Comparison of ENCODE assay signal across 8 cellular contexts in genomic region chr15:99565281-99566156, GRCh38. TPM values are rescaled to one million over a fixed set of nuclear protein-coding genes. Genes with fewer than 3 reads are reported as not detected.
A peak's percentile ranks its signal among the peaks of the same experiment; 100 is the strongest.
DNase-seq lines count a peak whose midpoint lies in the region; ATAC-seq, FAIRE-seq and TF ChIP-seq lines count a peak whose summit lies in the region.

Gene MEF2A, plus strand, starts transcription at chr15:99565984. Its CDS starts 67,136 bp downstream, at chr15:99633120.

- H3K27ac ChIP-seq in cardiac muscle cell (peak within 1 kb of the TSS; percentile 98), pancreas (peak within 1 kb of the TSS; percentile 90 to 97 (median 96)), thyroid gland (peak within 1 kb of the TSS; percentile 95 to 99 (median 98))

- peak; percentile 62 for ATAC-seq in HG02642 (IDR thresholded peaks at IDR 0.05; ENCODE audit: poor library complexity, unreplicated experiment)
- peak; percentile 81 for ATAC-seq in activated naive CD8-positive, alpha-beta T cell treated with anti-CD3 and anti-CD28 coated beads, Interleukin-2, amount 50 U/mL, for 24 hours
- ATAC-seq in pancreas: peak; percentile 81 to 88 (median 86)

- DNase-seq in NCI-H1105 treated with DMSO at 0.1 percent for 48 hours (lab: John Stamatoyannopoulos, UW) (peak; percentile 93), SW480 (ENCODE audit: low spot score) (peak; percentile 88), cardiac muscle cell (ENCODE audit: low read depth in 1 of 2, low spot score in 1 of 2) (peak; percentile 96 to 97), pancreas (peak; percentile 94 to 99 (median 96)), thyroid gland (peak; percentile 95 to 96)
- peak; percentile 94 for DNase-seq in activated naive CD8-positive, alpha-beta T cell treated with anti-CD3 and anti-CD28 coated beads, Interleukin-2, amount 50 U/mL, for 24 hours

- H3K4me3 Mint-ChIP-seq in activated naive CD8-positive, alpha-beta T cell treated with anti-CD3 and anti-CD28 coated beads, Interleukin-2, amount 50 U/mL, for 24 hours: peak within 1 kb of the TSS; percentile 99

- H3K36me3 ChIP-seq in cardiac muscle cell (no peaks in the 10 kb centered on the region), pancreas (no peaks in the 10 kb centered on the region), thyroid gland (no peaks in the 10 kb centered on the region)

- H3K4me3 ChIP-seq in cardiac muscle cell (peak within 1 kb of the TSS; percentile 84), pancreas (peak within 1 kb of the TSS; percentile 57 to 77 (median 75)), thyroid gland (replicated peaks in 1 of 3) (peak within 1 kb of the TSS; percentile 62 to 99 (median 72))

- peaks cover 32% of the 10 kb centered on the region for H3K4me1 Mint-ChIP-seq in activated naive CD8-positive, alpha-beta T cell treated with anti-CD3 and anti-CD28 coated beads, Interleukin-2, amount 50 U/mL, for 24 hours

- H3K36me3 Mint-ChIP-seq in activated naive CD8-positive, alpha-beta T cell treated with anti-CD3 and anti-CD28 coated beads, Interleukin-2, amount 50 U/mL, for 24 hours (ENCODE audit: low read depth): no peaks in the 10 kb centered on the region

- no peak for FAIRE-seq in pancreas (lab: Jason Lieb, UNC)

- H3K27me3 Mint-ChIP-seq in activated naive CD8-positive, alpha-beta T cell treated with anti-CD3 and anti-CD28 coated beads, Interleukin-2, amount 50 U/mL, for 24 hours: no peaks in the 10 kb centered on the region

- H3K27ac Mint-ChIP-seq in activated naive CD8-positive, alpha-beta T cell treated with anti-CD3 and anti-CD28 coated beads, Interleukin-2, amount 50 U/mL, for 24 hours: peak within 1 kb of the TSS; percentile 97

- H3K9me3 Mint-ChIP-seq in activated naive CD8-positive, alpha-beta T cell treated with anti-CD3 and anti-CD28 coated beads, Interleukin-2, amount 50 U/mL, for 24 hours: no peaks in the 10 kb centered on the region

- peaks cover 31% of the 10 kb centered on the region for H3K4me1 ChIP-seq in cardiac muscle cell (ENCODE audit: low read depth)
- peaks cover 4 to 25% (median 15%) of the 10 kb centered on the region in 3 donors for H3K4me1 ChIP-seq in pancreas
- peaks cover 19 to 29% of the 10 kb centered on the region in 2 donors for H3K4me1 ChIP-seq in thyroid gland

- TF ChIP-seq POLR2A in GM10847 (IDR thresholded peaks at IDR 0.05; ENCODE audit: extremely low read depth, insufficient read length) (peak; percentile 89), thyroid gland (IDR thresholded peaks at IDR 0.05) (peak in 1 of 2 donors; percentile 68)

- TF ChIP-seq CTCF in cardiac muscle cell (IDR thresholded peaks at IDR 0.05; ENCODE audit: low read depth, low read length) (no peak), pancreas (IDR thresholded peaks at IDR 0.05) (no peak), thyroid gland (IDR thresholded peaks at IDR 0.05) (no peak)

- WGBS in pancreas, 2 donors: 0% methylated on average over 59 to 104 of the region's 104 CpGs
- WGBS in thyroid gland, 2 donors: 0 to 1% methylated on average over 33 to 39 of the region's 104 CpGs

- intact Hi-C loops in pancreas (cut with DNase I) (no loop called here), thyroid gland (cut with DNase I) (no loop called here)

- H3K9me3 ChIP-seq in cardiac muscle cell (ENCODE audit: low read depth) (no peaks in the 10 kb centered on the region), pancreas (no peaks in the 10 kb centered on the region), thyroid gland (no peaks in the 10 kb centered on the region)

- H3K27me3 ChIP-seq in cardiac muscle cell (no peaks in the 10 kb centered on the region), pancreas (no peaks in the 10 kb centered on the region), thyroid gland (no peaks in the 10 kb centered on the region)

RNA-seq across cellular contexts. Expression of gene MEF2A, which starts in this region (rescaled TPM):
- total RNA-seq in cardiac muscle cell (226 and 556 TPM in 2 replicates), pancreas (10 to 100 TPM; 10.3 to 24.4 (median 15.9) TPM), thyroid gland (100 to 1,000 TPM in 2 of 4 donors, 10 to 100 TPM in 2; 55.3 to 155 (median 105) TPM)
- polyA plus RNA-seq in cardiac muscle cell (91.7 and 168 TPM in 2 replicates), pancreas (10 to 100 TPM in 1 of 2 donors, 1 to 10 TPM in 1; 9.2 to 17.0 TPM)

Comparison
In these comparisons a context has a peak if more than half of its experiments do, and no peak if none do; other contexts are left out.
1. Peak in every context shown above with its lines: DNase-seq, ATAC-seq, H3K4me3 ChIP-seq and H3K27ac ChIP-seq.